15 cellular contexts compared by ENCODE assay signal in genomic region chr11:119445356-119445755, GRCh38. TPM values are rescaled to one million over a fixed set of nuclear protein-coding genes. Genes with fewer than 3 reads are reported as not detected.
DNase-seq lines count a peak whose midpoint lies in the region; ATAC-seq and TF ChIP-seq lines count a peak whose summit lies in the region.
"Had no signal": no experiment of that assay in that cellular context is flagged by ENCODE, and none has a peak within 500 bp of the region (broad histone marks: within the 10 kb centered on the region; RNA-seq: fewer than 3 reads in every experiment).

No MANE protein-coding gene starts in this region.

- no peak for ATAC-seq in stimulated activated naive B cell treated with anti-CD40 and anti-IgM and Interleukin-4, amounts not matched to agents 10 μg/mL and 1 μg/mL and 100 μg/mL, for 72 hours (replicated peaks)
- ATAC-seq in GM18870 (IDR thresholded peaks at IDR 0.05; ENCODE audit: unreplicated experiment) (no peak), HG02623 (IDR thresholded peaks at IDR 0.05; ENCODE audit: unreplicated experiment) (no peak)
- ATAC-seq: K562 had no signal

- peaks cover 8 to 21% of the 10 kb centered on the region in 2 donors for H3K4me1 Mint-ChIP-seq in stimulated activated naive B cell treated with anti-CD40 and anti-IgM and Interleukin-4, amounts not matched to agents 10 μg/mL and 1 μg/mL and 100 μg/mL, for 72 hours

- DNase-seq in AG10803 (ENCODE audit: low read depth) (peak; percentile 65), adipocyte (ENCODE audit: low read depth) (no peak), mesenteric fat pad (ENCODE audit: low spot score) (peak; percentile 45), NCI-H2227 treated with DMSO at 0.1 percent for 48 hours (lab: John Stamatoyannopoulos, UW) (no peak)
- no peak for DNase-seq in stimulated activated naive B cell treated with anti-CD40 and anti-IgM and Interleukin-4, amounts not matched to agents 10 μg/mL and 1 μg/mL and 100 μg/mL, for 72 hours
- DNase-seq: C1 segment of cervical spinal cord, HCEC 1CT, NCI-H1092, NCI-H1694, NCI-H774 had no signal

- H3K27me3 ChIP-seq in adipocyte (replicated peaks; ENCODE audit: control insufficient read depth, insufficient read depth, low read length) (no peaks in the 10 kb centered on the region), skeletal muscle tissue (ENCODE audit: control insufficient read depth in 3 of 3, insufficient read depth in 3 of 3, low read length in 3 of 3) (no peaks in the 10 kb centered on the region)

- no peaks in the 10 kb centered on the region for H3K9me3 ChIP-seq in adipocyte (ENCODE audit: control insufficient read depth, low read length)
- no peaks in the 10 kb centered on the region for H3K9me3 ChIP-seq in skeletal muscle tissue (ENCODE audit: control insufficient read depth in 3 of 3, low read length in 3 of 3)

- H3K9ac ChIP-seq in adipocyte (ENCODE audit: low read length) (peak overlapping the region; percentile 77), skeletal muscle tissue (ENCODE audit: low read depth in 1 of 3, low read length in 3 of 3) (no peak overlapping the region)

- TF ChIP-seq CTCF in AG10803 (conservative IDR thresholded peaks at IDR 0.05; ENCODE audit: low read length): no peak

- H3K27ac ChIP-seq in skeletal muscle tissue (ENCODE audit: low read depth, low read length): peak overlapping the region; percentile 49

- no peak overlapping the region for H3K4me3 Mint-ChIP-seq in stimulated activated naive B cell treated with anti-CD40 and anti-IgM and Interleukin-4, amounts not matched to agents 10 μg/mL and 1 μg/mL and 100 μg/mL, for 72 hours

- H3K27ac Mint-ChIP-seq in stimulated activated naive B cell treated with anti-CD40 and anti-IgM and Interleukin-4, amounts not matched to agents 10 μg/mL and 1 μg/mL and 100 μg/mL, for 72 hours: no peak overlapping the region

- no peaks in the 10 kb centered on the region for H3K36me3 ChIP-seq in adipocyte (ENCODE audit: control insufficient read depth, insufficient read depth, low read length, severe bottlenecking)
- H3K36me3 ChIP-seq in skeletal muscle tissue (ENCODE audit: control insufficient read depth in 3 of 3, insufficient read depth in 3 of 3, low read length in 3 of 3): no peaks in the 10 kb centered on the region

- H3K4me1 ChIP-seq in adipocyte (ENCODE audit: control insufficient read depth, insufficient read depth, low read length) (peaks cover 34% of the 10 kb centered on the region), skeletal muscle tissue (ENCODE audit: control insufficient read depth in 3 of 3, insufficient read depth in 3 of 3, low read length in 3 of 3) (peaks cover 5 to 8% (median 5%) of the 10 kb centered on the region in 3 donors)

- H3K4me3 ChIP-seq in AG10803 (ENCODE audit: low read length): no peak overlapping the region
- H3K4me3 ChIP-seq in adipocyte (ENCODE audit: low read length): peak overlapping the region; percentile 44
- no peak overlapping the region for H3K4me3 ChIP-seq in skeletal muscle tissue (ENCODE audit: low read length in 3 of 3)
- H3K4me3 ChIP-seq: K562 had no signal

- H3K36me3 Mint-ChIP-seq in stimulated activated naive B cell treated with anti-CD40 and anti-IgM and Interleukin-4, amounts not matched to agents 10 μg/mL and 1 μg/mL and 100 μg/mL, for 72 hours: no peaks in the 10 kb centered on the region

- peaks cover 0 to 2% of the 10 kb centered on the region in 2 donors for H3K9me3 Mint-ChIP-seq in stimulated activated naive B cell treated with anti-CD40 and anti-IgM and Interleukin-4, amounts not matched to agents 10 μg/mL and 1 μg/mL and 100 μg/mL, for 72 hours

- peaks cover 5 to 37% of the 10 kb centered on the region in 2 donors for H3K27me3 Mint-ChIP-seq in stimulated activated naive B cell treated with anti-CD40 and anti-IgM and Interleukin-4, amounts not matched to agents 10 μg/mL and 1 μg/mL and 100 μg/mL, for 72 hours

RNA-seq across cellular contexts. Expression of gene THY1, which starts 22.4 kb away (rescaled TPM):
- total RNA-seq in mesenteric fat pad: 33.4 TPM
- total RNA-seq in skeletal muscle tissue: 19.8 TPM
- total RNA-seq: NCI-H460 had no signal

Comparison
In these comparisons a context has a peak if more than half of its experiments do, and no peak if none do; other contexts are left out.
1. DNase-seq: peak in AG10803 (single experiment) and mesenteric fat pad (single experiment); none in adipocyte (single experiment), NCI-H2227 treated with DMSO at 0.1 percent for 48 hours (single experiment) and stimulated activated naive B cell treated with anti-CD40 and anti-IgM and Interleukin-4, amounts not matched to agents 10 μg/mL and 1 μg/mL and 100 μg/mL, for 72 hours (single experiment).